Comparison of ENCODE assay signal across 17 cellular contexts in the genomic region with DNA sequence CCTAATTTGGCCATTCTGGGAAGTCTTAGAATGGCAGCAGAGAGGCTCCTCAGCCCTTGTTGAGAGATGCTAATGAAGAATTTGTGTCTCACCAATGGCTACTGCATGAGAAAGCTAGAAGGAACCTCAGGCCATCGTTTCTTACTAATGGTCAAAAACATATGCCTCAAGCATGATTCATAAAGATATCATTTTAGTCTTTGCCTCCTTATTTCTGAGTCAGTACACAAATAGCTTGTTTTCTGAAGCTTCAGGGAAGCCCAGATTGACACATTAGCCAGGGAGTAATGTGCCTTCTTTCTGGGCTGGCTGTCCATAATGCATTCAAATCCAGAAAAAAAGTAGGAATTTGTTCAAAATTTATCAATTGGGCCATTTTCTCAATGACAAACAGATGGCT.
DNase-seq lines count a peak whose midpoint lies in the region; ATAC-seq and TF ChIP-seq lines count a peak whose summit lies in the region.
"Had no signal": no experiment of that assay in that cellular context is flagged by ENCODE, and none has a peak within 500 bp of the region (broad histone marks: within the 10 kb centered on the region; RNA-seq: fewer than 3 reads in every experiment).

No MANE protein-coding gene starts in this region.

- peaks cover 3% of the 10 kb centered on the region for H3K4me1 Mint-ChIP-seq in neural progenitor cell
- H3K4me1 Mint-ChIP-seq: immature natural killer cell had no signal

- H3K9me3 ChIP-seq in neural progenitor cell (ENCODE audit: low read depth): no peaks in the 10 kb centered on the region
- H3K9me3 ChIP-seq in thyroid gland: no peaks in the 10 kb centered on the region
- H3K9me3 ChIP-seq: pancreas, SJCRH30, spleen had no signal

- WGBS in thyroid gland, 2 donors: 65 to 67% methylated on average over 1 of the region's 1 CpG

- H3K4me3 ChIP-seq in AG10803 (ENCODE audit: low read length) (no peak overlapping the region), cardiac fibroblast (replicated peaks in 1 of 2; ENCODE audit: low read depth in 2 of 2, low read length in 2 of 2) (no peak overlapping the region), neural progenitor cell (no peak overlapping the region), thyroid gland (replicated peaks in 1 of 3) (no peak overlapping the region)
- H3K4me3 ChIP-seq: pancreas, SJCRH30, spleen had no signal

- no peaks in the 10 kb centered on the region for H4K20me1 ChIP-seq in neural progenitor cell (ENCODE audit: low read depth)

- H3K27ac ChIP-seq in neural progenitor cell (no peak overlapping the region), thyroid gland (no peak overlapping the region)
- H3K27ac ChIP-seq: pancreas, SJCRH30, spleen had no signal

- H3K4me2 ChIP-seq in neural progenitor cell: no peak overlapping the region

- H3K36me3 ChIP-seq in neural progenitor cell: no peaks in the 10 kb centered on the region
- no peaks in the 10 kb centered on the region for H3K36me3 ChIP-seq in thyroid gland
- H3K36me3 ChIP-seq: pancreas, SJCRH30, spleen had no signal

- TF ChIP-seq POLR2A in thyroid gland (IDR thresholded peaks at IDR 0.05): no peak

- H3K9me3 Mint-ChIP-seq in neural progenitor cell: no peaks in the 10 kb centered on the region
- H3K9me3 Mint-ChIP-seq: activated CD4-positive, alpha-beta memory T cell treated with anti-CD3 and anti-CD28 coated beads for 36 hours; immature natural killer cell had no signal

- no peak for ATAC-seq in left lobe of liver

- H3K4me3 Mint-ChIP-seq in neural progenitor cell: no peak overlapping the region
- H3K4me3 Mint-ChIP-seq: activated CD4-positive, alpha-beta memory T cell treated with anti-CD3 and anti-CD28 coated beads for 36 hours; B cell; immature natural killer cell had no signal

- H3K79me2 ChIP-seq in neural progenitor cell (ENCODE audit: low read depth): no peaks in the 10 kb centered on the region

- intact Hi-C loops in thyroid gland (cut with DNase I): no loop called here

- no peaks in the 10 kb centered on the region for H3K4me1 ChIP-seq in neural progenitor cell
- H3K4me1 ChIP-seq in thyroid gland: no peaks in the 10 kb centered on the region
- H3K4me1 ChIP-seq: pancreas, SJCRH30 had no signal

- no peak overlapping the region for H3K27ac Mint-ChIP-seq in neural progenitor cell
- H3K27ac Mint-ChIP-seq: activated CD4-positive, alpha-beta memory T cell treated with anti-CD3 and anti-CD28 coated beads for 36 hours; B cell; immature natural killer cell had no signal

- TF ChIP-seq CTCF in AG10803 (conservative IDR thresholded peaks at IDR 0.05; ENCODE audit: low read length) (no peak), cardiac fibroblast (IDR thresholded peaks at IDR 0.05; ENCODE audit: low read depth, low read length) (no peak), neural progenitor cell (IDR thresholded peaks at IDR 0.05) (no peak), thyroid gland (IDR thresholded peaks at IDR 0.05) (no peak)

- no peaks in the 10 kb centered on the region for H3F3A ChIP-seq in neural progenitor cell (ENCODE audit: low read depth)

- H3K27me3 Mint-ChIP-seq in neural progenitor cell (ENCODE audit: insufficient read depth, low read depth): peaks cover 4% of the 10 kb centered on the region
- H3K27me3 Mint-ChIP-seq: activated CD4-positive, alpha-beta memory T cell treated with anti-CD3 and anti-CD28 coated beads for 36 hours had no signal

- DNase-seq in AG10803 (ENCODE audit: low read depth): peak; percentile 76
- DNase-seq in M059J (ENCODE audit: low read depth): peak; percentile 67
- DNase-seq in cardiac fibroblast (ENCODE audit: low read depth in 2 of 2): peak; percentile 49 to 86
- peak; percentile 83 for DNase-seq in kidney tubule cell (ENCODE audit: low spot score)
- no peak for DNase-seq in left lobe of liver (ENCODE audit: low spot score)
- DNase-seq in stimulated activated CD4-positive, alpha-beta T cell treated with anti-CD3 and anti-CD28 coated beads, Interleukin-4, amount 100 ng/mL, for 1 hour: no peak
- no peak for DNase-seq in neural progenitor cell (ENCODE audit: low spot score)
- DNase-seq in thyroid gland: no peak
- DNase-seq: activated CD4-positive, alpha-beta memory T cell treated with anti-CD3 and anti-CD28 coated beads for 36 hours; DMS 273 treated with DMSO at 0.1 percent for 48 hours; effector CD4-positive, alpha-beta T cell; immature natural killer cell; NCI-H2107; pancreas; SJCRH30; spleen had no signal

- no peaks in the 10 kb centered on the region for H3K36me3 Mint-ChIP-seq in neural progenitor cell
- H3K36me3 Mint-ChIP-seq: activated CD4-positive, alpha-beta memory T cell treated with anti-CD3 and anti-CD28 coated beads for 36 hours; immature natural killer cell had no signal

- H2AFZ ChIP-seq in neural progenitor cell (replicated peaks): no peak overlapping the region

- H3K27me3 ChIP-seq in neural progenitor cell: no peaks in the 10 kb centered on the region
- H3K27me3 ChIP-seq in thyroid gland: no peaks in the 10 kb centered on the region
- H3K27me3 ChIP-seq: pancreas, SJCRH30 had no signal

- H3K9ac ChIP-seq in neural progenitor cell: no peak overlapping the region

Comparison
In these comparisons a context has a peak if more than half of its experiments do, and no peak if none do; other contexts are left out.
1. DNase-seq: peak in AG10803 (single experiment), M059J (single experiment), cardiac fibroblast (2 of 2) and kidney tubule cell (single experiment); none in left lobe of liver (single experiment), stimulated activated CD4-positive, alpha-beta T cell treated with anti-CD3 and anti-CD28 coated beads, Interleukin-4, amount 100 ng/mL, for 1 hour (single experiment), neural progenitor cell (single experiment) and thyroid gland (0 of 2).